10 cellular contexts compared by ENCODE assay signal in genomic region chr10:113058175-113058961, GRCh38.
DNase-seq lines count a peak whose midpoint lies in the region; ATAC-seq and TF ChIP-seq lines count a peak whose summit lies in the region.
"Had no signal": no experiment of that assay in that cellular context is flagged by ENCODE, and none has a peak within 500 bp of the region (broad histone marks: within the 10 kb centered on the region; RNA-seq: fewer than 3 reads in every experiment).

No MANE protein-coding gene starts in this region.

- H3K79me2 ChIP-seq in H9 (ENCODE audit: insufficient read depth, low read length): peaks cover 36% of the 10 kb centered on the region; the same call in 1 of the 2 replicates

- H4K8ac ChIP-seq in H9 (replicated peaks; ENCODE audit: insufficient read length, low read depth, low read length): no peak overlapping the region

- no peak overlapping the region for H3K4me3 Mint-ChIP-seq in H9
- H3K4me3 Mint-ChIP-seq in activated T-helper 2 cell treated with anti-CD3 and anti-CD28 coated beads, Interferon-gamma antibody, Interleukin-2, Interleukin-4, amounts not matched to agents 10 μg/mL and 5 μg/mL and 100 μg/mL, durations not matched to agents 14 hours and 24 hours and 36 hours (ENCODE audit: low read depth): no peak overlapping the region

- H3K9ac ChIP-seq in H9 (ENCODE audit: extremely low read depth, insufficient read length, low read length): no peak overlapping the region

- H4K5ac ChIP-seq in H9 (ENCODE audit: insufficient read length, low read depth, low read length): no peak overlapping the region

- peak overlapping the region; percentile 4 for H3K4me2 ChIP-seq in H9 (ENCODE audit: insufficient read depth, insufficient read length, low read length)

- intact Hi-C loops in activated T-helper 2 cell treated with anti-CD3 and anti-CD28 coated beads, Interferon-gamma antibody, Interleukin-2, Interleukin-4, amounts not matched to agents 10 μg/mL and 5 μg/mL and 100 μg/mL, durations not matched to agents 14 hours and 24 hours and 36 hours (cut with micrococcal nuclease): no loop called here

- peaks cover 0 to 17% (median 9%) of the 10 kb centered on the region in 3 experiments; a peak in 5 of 7 replicates for H3K36me3 Mint-ChIP-seq in H9 (ENCODE audit: insufficient read depth in 1 of 3, low read depth in 3 of 3)
- H3K36me3 Mint-ChIP-seq in activated T-helper 2 cell treated with anti-CD3 and anti-CD28 coated beads, Interferon-gamma antibody, Interleukin-2, Interleukin-4, amounts not matched to agents 10 μg/mL and 5 μg/mL and 100 μg/mL, durations not matched to agents 14 hours and 24 hours and 36 hours (ENCODE audit: low read depth): no peaks in the 10 kb centered on the region

- H4K91ac ChIP-seq in H9 (ENCODE audit: insufficient read length, low read depth, low read length): no peak overlapping the region

- no peaks in the 10 kb centered on the region; the same call in 1 of the 2 replicates for H3K36me3 ChIP-seq in SJCRH30

- H2BK120ac ChIP-seq in H9 (ENCODE audit: low read depth, low read length, poor library complexity, severe bottlenecking): no peak overlapping the region

- no peak for TF ChIP-seq CTCF in H9 (conservative IDR thresholded peaks at IDR 0.05)
- no peak for TF ChIP-seq CTCF in foreskin fibroblast (IDR thresholded peaks at IDR 0.05; ENCODE audit: low read depth, low read length)

- H3K27ac ChIP-seq in H9 (ENCODE audit: insufficient read length, low read depth, low read length) (peak overlapping the region; percentile 18), SJCRH30 (peak overlapping the region; percentile 68)

- WGBS in H9 (ENCODE audit: extremely low coverage, insufficient read length, low lambda C conversion rate): no CpG with 5 or more reads among the region's 15 CpGs

- peaks cover 12% of the 10 kb centered on the region for H3K79me1 ChIP-seq in H9 (ENCODE audit: insufficient read depth, low read depth, low read length, poor library complexity, severe bottlenecking)

- peak; percentile 29 for DNase-seq in H9
- peak; percentile 64 to 74 for DNase-seq in SJCRH30
- DNase-seq in foreskin fibroblast: peak; percentile 73 to 88
- DNase-seq in skeletal muscle cell (ENCODE audit: low read depth): peak; percentile 73
- DNase-seq in activated T-helper 2 cell treated with anti-CD3 and anti-CD28 coated beads, Interferon-gamma antibody, Interleukin-2, Interleukin-4, amounts not matched to agents 10 μg/mL and 5 μg/mL and 100 μg/mL, durations not matched to agents 14 hours and 24 hours and 36 hours (ENCODE audit: low spot score): no peak
- DNase-seq: central memory CD4-positive, alpha-beta T cell; NCI-H1930 had no signal

- ATAC-seq in GM21528 (IDR thresholded peaks at IDR 0.05; ENCODE audit: low FRiP score, unreplicated experiment) (no peak), HG02970 (IDR thresholded peaks at IDR 0.05; ENCODE audit: low FRiP score, unreplicated experiment) (no peak), HG03095 (IDR thresholded peaks at IDR 0.05; ENCODE audit: unreplicated experiment) (no peak)

- H3K9me3 ChIP-seq in H9 (ENCODE audit: control insufficient read depth, low read depth, low read length) (no peaks in the 10 kb centered on the region), SJCRH30 (replicated peaks) (no peaks in the 10 kb centered on the region)

- H3K23ac ChIP-seq in H9 (ENCODE audit: insufficient read length, low read depth, low read length): no peak overlapping the region

- no peak overlapping the region for H2BK5ac ChIP-seq in H9 (ENCODE audit: insufficient read length, low read length)

- no peaks in the 10 kb centered on the region for H3K23me2 ChIP-seq in H9 (ENCODE audit: insufficient read length, low read depth, low read length, poor library complexity, severe bottlenecking)

- H3K27ac Mint-ChIP-seq in H9: no peak overlapping the region
- no peak overlapping the region for H3K27ac Mint-ChIP-seq in activated T-helper 2 cell treated with anti-CD3 and anti-CD28 coated beads, Interferon-gamma antibody, Interleukin-2, Interleukin-4, amounts not matched to agents 10 μg/mL and 5 μg/mL and 100 μg/mL, durations not matched to agents 14 hours and 24 hours and 36 hours

- H2AFZ ChIP-seq in H9 (ENCODE audit: low read length): no peak overlapping the region

- H3K4me3 ChIP-seq in SJCRH30 (peak overlapping the region; percentile 27), foreskin fibroblast (ENCODE audit: low read depth in 1 of 2, low read length in 2 of 2) (peak overlapping the region; percentile 5 to 46), skeletal muscle cell (ENCODE audit: low read depth, low read length) (peak overlapping the region; percentile 25)

- H3K27me3 Mint-ChIP-seq in H9 (ENCODE audit: low read depth): no peaks in the 10 kb centered on the region
- peaks cover 17% of the 10 kb centered on the region for H3K27me3 Mint-ChIP-seq in activated T-helper 2 cell treated with anti-CD3 and anti-CD28 coated beads, Interferon-gamma antibody, Interleukin-2, Interleukin-4, amounts not matched to agents 10 μg/mL and 5 μg/mL and 100 μg/mL, durations not matched to agents 14 hours and 24 hours and 36 hours (ENCODE audit: low read depth)

- H3K9me3 Mint-ChIP-seq in H9: no peaks in the 10 kb centered on the region
- H3K9me3 Mint-ChIP-seq in activated T-helper 2 cell treated with anti-CD3 and anti-CD28 coated beads, Interferon-gamma antibody, Interleukin-2, Interleukin-4, amounts not matched to agents 10 μg/mL and 5 μg/mL and 100 μg/mL, durations not matched to agents 14 hours and 24 hours and 36 hours: no peaks in the 10 kb centered on the region

- no peaks in the 10 kb centered on the region for H4K20me1 ChIP-seq in H9 (ENCODE audit: control insufficient read depth, insufficient read depth, insufficient read length)

- no peak overlapping the region; the same call in 1 of the 2 replicates for H3K14ac ChIP-seq in H9 (ENCODE audit: insufficient read depth, low read length)

- H3K56ac ChIP-seq in H9 (ENCODE audit: insufficient read length, low read depth, low read length): no peak overlapping the region

- no peak overlapping the region for H2AK5ac ChIP-seq in H9 (ENCODE audit: insufficient read length, low read length)

- no peak overlapping the region for H3K18ac ChIP-seq in H9 (ENCODE audit: insufficient read length, low read depth, low read length)

- H3K4me1 ChIP-seq in H9 (ENCODE audit: insufficient read depth, low read length) (peaks cover 32% of the 10 kb centered on the region; the same call in 1 of the 2 replicates), SJCRH30 (peaks cover 67% of the 10 kb centered on the region)

- no peak overlapping the region for H3T11ph ChIP-seq in H9 (ENCODE audit: low read length)

- H2BK12ac ChIP-seq in H9 (ENCODE audit: insufficient read length, low read depth, low read length): no peak overlapping the region

- no peak overlapping the region for H2BK15ac ChIP-seq in H9 (ENCODE audit: low read depth, low read length)

- H2BK20ac ChIP-seq in H9 (ENCODE audit: low read depth, low read length, poor library complexity, severe bottlenecking): no peak overlapping the region

- H3K27me3 ChIP-seq in H9 (ENCODE audit: insufficient read depth, low read length) (no peaks in the 10 kb centered on the region), SJCRH30 (no peaks in the 10 kb centered on the region)

- H3K4me1 Mint-ChIP-seq in H9: peaks cover 16 to 47% of the 10 kb centered on the region in 2 experiments
- no peaks in the 10 kb centered on the region for H3K4me1 Mint-ChIP-seq in activated T-helper 2 cell treated with anti-CD3 and anti-CD28 coated beads, Interferon-gamma antibody, Interleukin-2, Interleukin-4, amounts not matched to agents 10 μg/mL and 5 μg/mL and 100 μg/mL, durations not matched to agents 14 hours and 24 hours and 36 hours (ENCODE audit: low read depth)

- H3K4ac ChIP-seq in H9 (ENCODE audit: low read depth, low read length): no peak overlapping the region
